In genomic region chr4:3623106-3623505, GRCh38 we compare ENCODE assay signal across 19 cellular contexts.
A peak's percentile ranks its signal among the peaks of the same experiment; 100 is the strongest.
DNase-seq lines count a peak whose midpoint lies in the region; ATAC-seq, FAIRE-seq and TF ChIP-seq lines count a peak whose summit lies in the region.
"Had no signal": no experiment of that assay in that cellular context is flagged by ENCODE, and none has a peak within 500 bp of the region (broad histone marks: within the 10 kb centered on the region; RNA-seq: fewer than 3 reads in every experiment).

No MANE protein-coding gene starts in this region.

- H3K9ac ChIP-seq in neural progenitor cell, result no peak overlapping the region

- H3K4me3 ChIP-seq in bronchial epithelial cell (ENCODE audit: low read depth, low read length) (no peak overlapping the region), neural progenitor cell (no peak overlapping the region), spleen (no peak overlapping the region), aorta (ENCODE audit: low read length in 2 of 2) (no peak overlapping the region)
- H3K4me3 ChIP-seq: A549 had no signal

- intact Hi-C loops in spleen (cut with DNase I; ENCODE audit: low total_unique reads), result no loop called here
- intact Hi-C loops in aorta (cut with DNase I), result no loop called here

- FAIRE-seq in bronchial epithelial cell (lab: Jason Lieb, UNC) (peak; percentile 47), H54 (lab: Jason Lieb, UNC) (no peak)
- FAIRE-seq: A549, GM12892 had no signal

- H3K4me1 ChIP-seq in neural progenitor cell (peaks cover 18% of the 10 kb centered on the region), spleen (no peaks in the 10 kb centered on the region), aorta (ENCODE audit: control insufficient read depth in 1 of 2, insufficient read depth in 2 of 2, low read length in 2 of 2) (no peaks in the 10 kb centered on the region)
- H3K4me1 ChIP-seq: A549 had no signal

- no peak for TF ChIP-seq CTCF in bronchial epithelial cell (IDR thresholded peaks at IDR 0.05; ENCODE audit: insufficient read depth, low read length, severe bottlenecking)
- no peak for TF ChIP-seq CTCF in neural progenitor cell (IDR thresholded peaks at IDR 0.05)
- TF ChIP-seq CTCF in spleen (IDR thresholded peaks at IDR 0.05 in 8 of 11, conservative IDR thresholded peaks at IDR 0.05 in 3 of 11), result no peak

- H4K20me1 ChIP-seq in neural progenitor cell (ENCODE audit: low read depth), result no peaks in the 10 kb centered on the region

- H3K36me3 ChIP-seq in bronchial epithelial cell (ENCODE audit: control insufficient read depth, insufficient read depth, low read length) (no peaks in the 10 kb centered on the region), neural progenitor cell (no peaks in the 10 kb centered on the region), spleen (no peaks in the 10 kb centered on the region), aorta (ENCODE audit: control insufficient read depth in 1 of 2, insufficient read depth in 2 of 2, low read length in 1 of 2) (no peaks in the 10 kb centered on the region)

- WGBS in spleen, 5 donors, result 63 to 84% (median 72%) methylated on average over 7 of the region's 7 CpGs
- 68 to 82% methylated on average over 7 of the region's 7 CpGs for WGBS in aorta, 2 donors

- H3K27me3 ChIP-seq in bronchial epithelial cell (ENCODE audit: control insufficient read depth, insufficient read depth, low read length), result no peaks in the 10 kb centered on the region
- H3K27me3 ChIP-seq in neural progenitor cell, result peaks cover 2% of the 10 kb centered on the region
- H3K27me3 ChIP-seq in spleen (replicated peaks in 1 of 7), result peaks cover 0 to 35% (median 0%) of the 10 kb centered on the region in 7 donors
- no peaks in the 10 kb centered on the region for H3K27me3 ChIP-seq in aorta (ENCODE audit: control insufficient read depth in 1 of 2, insufficient read depth in 2 of 2, low read length in 1 of 2)

- no peak overlapping the region for H2AFZ ChIP-seq in neural progenitor cell (replicated peaks)

- TF ChIP-seq POLR2A in spleen (IDR thresholded peaks at IDR 0.05) (no peak), H54 (IDR thresholded peaks at IDR 0.05; ENCODE audit: low read depth, low read length) (no peak)

- no peaks in the 10 kb centered on the region for H3K36me3 Mint-ChIP-seq in neural progenitor cell
- H3K36me3 Mint-ChIP-seq: CD4-positive, alpha-beta memory T cell had no signal

- ATAC-seq in aorta (ENCODE audit: low FRiP score), result no peak
- ATAC-seq: A549 had no signal

- H3K79me2 ChIP-seq in neural progenitor cell (ENCODE audit: low read depth), result no peaks in the 10 kb centered on the region

- H3F3A ChIP-seq in neural progenitor cell (ENCODE audit: low read depth), result peaks cover 3% of the 10 kb centered on the region

- no peak overlapping the region for H3K27ac ChIP-seq in neural progenitor cell
- H3K27ac ChIP-seq in spleen, result peak overlapping the region in 2 of 8 donors; percentile 43 to 50
- H3K27ac ChIP-seq in aorta (ENCODE audit: low read depth in 1 of 2, low read length in 2 of 2), result no peak overlapping the region
- H3K27ac ChIP-seq: A549 had no signal

- peak overlapping the region; percentile 30 for H3K27ac Mint-ChIP-seq in neural progenitor cell
- H3K27ac Mint-ChIP-seq: CD4-positive, alpha-beta memory T cell had no signal

- H3K9me3 ChIP-seq in neural progenitor cell (ENCODE audit: low read depth), result no peaks in the 10 kb centered on the region
- H3K9me3 ChIP-seq in spleen, result no peaks in the 10 kb centered on the region
- H3K9me3 ChIP-seq in aorta (ENCODE audit: control insufficient read depth, low read length), result no peaks in the 10 kb centered on the region
- H3K9me3 ChIP-seq: A549 had no signal

- H3K9me3 Mint-ChIP-seq in neural progenitor cell, result peaks cover 12% of the 10 kb centered on the region

- peaks cover 34% of the 10 kb centered on the region for H3K4me1 Mint-ChIP-seq in neural progenitor cell

- DNase-seq in bronchial epithelial cell (ENCODE audit: low read depth) (no peak), neural progenitor cell (ENCODE audit: low spot score) (no peak), spleen (peak; percentile 51), aorta (peak; percentile 15 to 22), NAMALWA (ENCODE audit: low spot score) (no peak), H54 (ENCODE audit: insufficient read length, low spot score) (no peak), GDM1 (lab: John Stamatoyannopoulos, UW) (no peak)
- DNase-seq: 8988T; ACHN; C1 segment of cervical spinal cord; Calu3; CD4-positive, alpha-beta memory T cell; COR-L47; DMS53; DMS79 treated with DMSO at 0.1 percent for 48 hours; GOT3; HCEC 1CT had no signal

- H3K4me3 Mint-ChIP-seq in neural progenitor cell, result peak overlapping the region; percentile 58
- H3K4me3 Mint-ChIP-seq: CD4-positive, alpha-beta memory T cell had no signal

- no peak overlapping the region for H3K4me2 ChIP-seq in neural progenitor cell
- H3K4me2 ChIP-seq: A549 had no signal

- peaks cover 10% of the 10 kb centered on the region for H3K27me3 Mint-ChIP-seq in neural progenitor cell (ENCODE audit: insufficient read depth, low read depth)

Comparison
In these comparisons a context has a peak if more than half of its experiments do, and no peak if none do; other contexts are left out.
1. DNase-seq: peak in spleen (single experiment) and aorta (2 of 2); none in bronchial epithelial cell (single experiment), neural progenitor cell (single experiment), NAMALWA (single experiment), H54 (single experiment) and GDM1 (single experiment).